ENCODE assay signal across 10 cellular contexts in genomic region chr3:12158387-12159226, GRCh38. TPM values are rescaled to one million over a fixed set of nuclear protein-coding genes. Genes with fewer than 3 reads are reported as not detected.
DNase-seq lines count a peak whose midpoint lies in the region; ATAC-seq and TF ChIP-seq lines count a peak whose summit lies in the region.
"Had no signal": no experiment of that assay in that cellular context is flagged by ENCODE, and none has a peak within 500 bp of the region (broad histone marks: within the 10 kb centered on the region; RNA-seq: fewer than 3 reads in every experiment).

Gene TIMP4 (minus strand): TSS chr3:12158912. CDS start chr3:12158840, 72 bp downstream.

- H3K4me1 Mint-ChIP-seq in chondrocyte (ENCODE audit: low read depth): peaks cover 54% of the 10 kb centered on the region

- H3K9me3 ChIP-seq in testis: no peaks in the 10 kb centered on the region
- H3K9me3 ChIP-seq: BE2C had no signal

- no peaks in the 10 kb centered on the region for H3K36me3 ChIP-seq in testis (ENCODE audit: low read depth, missing control alignments)

- peak within 1 kb of the TSS; percentile 72 for H3K4me3 Mint-ChIP-seq in chondrocyte (ENCODE audit: unreplicated experiment)

- DNase-seq in NCI-H1092 treated with DMSO at 0.1 percent for 48 hours (lab: John Stamatoyannopoulos, UW): peak; percentile 68
- DNase-seq in NCI-H1092 (lab: John Stamatoyannopoulos, UW): no peak
- DNase-seq in chondrocyte (ENCODE audit: low spot score): peak; percentile 94
- DNase-seq in left kidney (ENCODE audit: low read depth, low spot score): peak; percentile 55
- DNase-seq in testis: peak; percentile 18
- DNase-seq in DMS 273 treated with DMSO at 0.1 percent for 48 hours (lab: John Stamatoyannopoulos, UW): no peak
- no peak for DNase-seq in dedifferentiated amniotic fluid mesenchymal stem cell (ENCODE audit: extremely low spot score)
- DNase-seq: BE2C had no signal

- 52 to 53% methylated on average over 5 to 34 of the region's 34 CpGs for WGBS in testis, 2 donors

- peaks cover 8% of the 10 kb centered on the region for H3K4me1 ChIP-seq in testis
- H3K4me1 ChIP-seq: BE2C had no signal

- no peaks in the 10 kb centered on the region for H3K9me3 Mint-ChIP-seq in chondrocyte (ENCODE audit: low read depth)

- peak within 1 kb of the TSS; percentile 35 to 44 for H3K4me3 ChIP-seq in testis

- H3K36me3 Mint-ChIP-seq in chondrocyte (ENCODE audit: low read depth): peaks cover 6% of the 10 kb centered on the region
- H3K36me3 Mint-ChIP-seq: IgD-negative memory B cell had no signal

- intact Hi-C loops in testis (cut with DNase I; ENCODE audit: low total_unique reads): no loop called here

- no peak for TF ChIP-seq POLR2A in testis (IDR thresholded peaks at IDR 0.05)

- peak within 1 kb of the TSS in 1 of 2 donors; percentile 10 for H3K27ac ChIP-seq in testis

- H3K27me3 Mint-ChIP-seq in chondrocyte (ENCODE audit: low read depth): no peaks in the 10 kb centered on the region

- no peaks in the 10 kb centered on the region for H3K27me3 ChIP-seq in testis
- H3K27me3 ChIP-seq: BE2C had no signal

- TF ChIP-seq CTCF in chondrocyte (IDR thresholded peaks at IDR 0.05) (no peak), testis (IDR thresholded peaks at IDR 0.05) (no peak)

- H3K27ac Mint-ChIP-seq in chondrocyte (ENCODE audit: unreplicated experiment): peak within 1 kb of the TSS; percentile 91
- H3K27ac Mint-ChIP-seq: IgD-negative memory B cell had no signal

- ATAC-seq in GM18502 (IDR thresholded peaks at IDR 0.05; ENCODE audit: poor library complexity, unreplicated experiment): no peak

RNA-seq across cellular contexts. Expression of gene TIMP4, which starts in this region (rescaled TPM):
- total RNA-seq in chondrocyte (31.3 to 41.6 TPM (median 31.9 TPM) in 3 replicates), testis (1 to 10 TPM; 1.3 to 3.3 TPM)
- polyA plus RNA-seq in testis (ENCODE audit: insufficient read depth, low read depth, low replicate concordance): 0.95 TPM
- polyA plus RNA-seq: IgD-negative memory B cell had no signal

Comparison
In these comparisons a context has a peak if more than half of its experiments do, and no peak if none do; other contexts are left out.
1. DNase-seq: peak in NCI-H1092 treated with DMSO at 0.1 percent for 48 hours (single experiment), chondrocyte (single experiment), left kidney (single experiment) and testis (single experiment); none in NCI-H1092 (single experiment), DMS 273 treated with DMSO at 0.1 percent for 48 hours (single experiment) and dedifferentiated amniotic fluid mesenchymal stem cell (single experiment).